ENCODE assay signal across 8 cellular contexts in the genomic region with DNA sequence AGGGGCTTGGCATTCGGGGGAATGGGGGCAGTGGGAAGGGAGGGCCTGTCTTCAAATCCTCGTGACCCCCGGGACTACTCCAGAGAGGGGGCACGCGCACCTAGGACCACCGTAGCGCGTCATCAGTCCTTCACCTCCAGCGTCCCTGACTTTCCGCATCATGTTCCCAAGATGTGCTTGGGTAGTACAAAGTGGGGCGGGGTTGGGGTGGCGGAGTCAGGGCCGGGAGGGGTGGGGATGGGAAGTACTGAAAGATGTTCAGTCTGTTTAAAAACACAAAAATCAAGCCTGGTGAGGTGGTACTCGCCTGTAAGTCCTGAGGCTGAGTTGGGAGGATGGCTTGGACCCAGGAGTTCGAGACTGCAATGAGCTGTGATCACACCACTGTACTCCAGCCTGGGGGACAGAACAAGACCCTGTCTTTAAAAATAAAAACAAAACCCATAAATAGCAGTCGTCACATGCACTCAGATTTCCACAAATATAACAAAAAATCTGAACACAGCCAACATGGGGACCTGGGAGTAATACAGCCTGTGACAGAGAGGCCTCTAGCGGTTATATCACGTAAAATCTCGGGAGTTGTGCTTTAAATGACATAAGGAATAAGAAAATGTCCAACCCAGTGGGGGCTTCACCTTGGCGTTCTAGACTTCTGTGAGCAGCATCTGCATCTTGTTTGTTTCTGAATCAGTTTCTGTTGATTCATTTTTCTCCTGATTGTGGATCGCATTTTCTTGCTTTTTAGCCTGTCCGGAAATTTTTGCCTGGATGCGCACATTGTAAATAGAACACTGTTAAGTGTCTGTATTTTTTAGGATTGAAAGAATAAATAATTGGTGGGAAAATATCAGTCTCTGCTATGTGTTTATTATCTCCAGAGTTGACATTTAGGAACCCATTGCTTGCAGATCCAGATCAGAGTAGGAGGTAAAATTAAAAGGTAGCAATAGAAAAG. TPM values are rescaled to one million over a fixed set of nuclear protein-coding genes. Genes with fewer than 3 reads are reported as not detected.
A peak's percentile ranks its signal among the peaks of the same experiment; 100 is the strongest.
DNase-seq lines count a peak whose midpoint lies in the region; ATAC-seq, FAIRE-seq and TF ChIP-seq lines count a peak whose summit lies in the region.
"Had no signal": no experiment of that assay in that cellular context is flagged by ENCODE, and none has a peak within 500 bp of the region (broad histone marks: within the 10 kb centered on the region; RNA-seq: fewer than 3 reads in every experiment).

No MANE protein-coding gene starts in this region.

- TF ChIP-seq EP300 in K562 (IDR thresholded peaks at IDR 0.05; ENCODE audit: low read length) (no peak), sigmoid colon (IDR thresholded peaks at IDR 0.05) (no peak)

- H3K9me2 ChIP-seq in Karpas-422 (replicated peaks; ENCODE audit: insufficient read depth, low read length): no peaks in the 10 kb centered on the region

- 16% methylated on average over 23 of the region's 23 CpGs for WGBS in K562 (ENCODE audit: insufficient coverage, low coverage, missing lambda C conversion rate)
- WGBS in sigmoid colon, 2 donors: 10 to 16% methylated on average over 23 of the region's 23 CpGs

- TF ChIP-seq CTCF in K562 (IDR thresholded peaks at IDR 0.05 in 2 of 3, conservative IDR thresholded peaks at IDR 0.05 in 1 of 3; ENCODE audit: insufficient read depth in 2 of 3, low read depth in 1 of 3, low read length in 3 of 3) (peak; percentile 79 to 87 (median 81)), sigmoid colon (IDR thresholded peaks at IDR 0.05) (peak; percentile 19 to 70 (median 56))

- H3K9ac ChIP-seq in Karpas-422 (ENCODE audit: low read length) (peak overlapping the region; percentile 78), K562 (ENCODE audit: insufficient read depth in 1 of 2, low read depth in 2 of 2, low read length in 2 of 2) (peak overlapping the region; percentile 30 to 89; a peak in 3 of 4 replicates)

- H3K27ac ChIP-seq in Karpas-422 (ENCODE audit: low read length) (no peak overlapping the region), K562 (ENCODE audit: extremely low read depth, low read depth, low read length) (no peak overlapping the region), sigmoid colon (peak overlapping the region; percentile 90 to 97 (median 94))

- in situ Hi-C loops in K562 (cut with MboI): no loop called here

- H3K4me1 ChIP-seq in Karpas-422 (ENCODE audit: low read length) (peaks cover 12% of the 10 kb centered on the region), K562 (replicated peaks in 1 of 2; ENCODE audit: control insufficient read depth in 2 of 2, insufficient read depth in 2 of 2, low read length in 2 of 2) (peaks cover 37 to 54% of the 10 kb centered on the region in 2 experiments), sigmoid colon (peaks cover 0 to 29% (median 19%) of the 10 kb centered on the region in 4 donors)

- no TSS peak for BruUV-seq in K562 (replicated peaks; lab: Mats Ljungman, UMichigan)

- TF ChIP-seq RAD21 in K562 (CRISPR knock-in tag; conservative IDR thresholded peaks at IDR 0.05 in 1 of 2, IDR thresholded peaks at IDR 0.05 in 1 of 2): peak; percentile 68 to 77

- H2AFZ ChIP-seq in Karpas-422 (ENCODE audit: low read length): peak overlapping the region; percentile 72; the same call in 1 of the 2 replicates
- H2AFZ ChIP-seq in K562 (ENCODE audit: low read depth, low read length): peak overlapping the region; percentile 93

- H3K4me3 ChIP-seq in Karpas-422 (ENCODE audit: low read length): peak overlapping the region; percentile 81
- peak overlapping the region; percentile 59 for H3K4me3 ChIP-seq in K562
- H3K4me3 ChIP-seq in iPS-11a (ENCODE audit: low read depth, low read length): peak overlapping the region; percentile 48
- peak overlapping the region; percentile 30 to 89 (median 72) for H3K4me3 ChIP-seq in sigmoid colon

- no peaks in the 10 kb centered on the region for H3K36me3 ChIP-seq in Karpas-422 (ENCODE audit: insufficient read depth, low read length)
- no peaks in the 10 kb centered on the region for H3K36me3 ChIP-seq in K562 (ENCODE audit: control insufficient read depth, insufficient read depth, low read length)
- no peaks in the 10 kb centered on the region for H3K36me3 ChIP-seq in sigmoid colon

- peak; percentile 45 for ATAC-seq in K562
- no peak for ATAC-seq in GM21381 (IDR thresholded peaks at IDR 0.05; ENCODE audit: unreplicated experiment)

- H3K27me3 ChIP-seq in Karpas-422 (ENCODE audit: low read length) (no peaks in the 10 kb centered on the region), K562 (ENCODE audit: control insufficient read depth in 2 of 2, insufficient read depth in 2 of 2, low read length in 2 of 2) (peaks cover 0 to 13% of the 10 kb centered on the region in 2 experiments; a peak in 3 of 5 replicates), sigmoid colon (no peaks in the 10 kb centered on the region)

- CTCF ChIA-PET in K562 (lab: Yijun Ruan, JAX; ENCODE audit: low intra/inter-chr PET ratio): interaction anchor here (1.1 to 2.3 kb wide), 3 partner anchors 24 to 141 kb away, joined by 3 to 8 read pairs (median 4); no protein-coding TSS in a partner anchor

- TF ChIP-seq POLR2A in K562 (conservative IDR thresholded peaks at IDR 0.05) (no peak), sigmoid colon (IDR thresholded peaks at IDR 0.05) (no peak)

- H3K79me2 ChIP-seq in Karpas-422 (ENCODE audit: low read length): no peaks in the 10 kb centered on the region; the same call in 1 of the 2 replicates
- no peaks in the 10 kb centered on the region for H3K79me2 ChIP-seq in K562 (ENCODE audit: control insufficient read depth, insufficient read depth, low read length)

- H3K9me3 ChIP-seq in Karpas-422 (ENCODE audit: low read length) (no peaks in the 10 kb centered on the region), K562 (replicated peaks; ENCODE audit: control insufficient read depth, insufficient read depth, low read depth, low read length) (no peaks in the 10 kb centered on the region), sigmoid colon (no peaks in the 10 kb centered on the region)

- H4K20me1 ChIP-seq in Karpas-422 (ENCODE audit: insufficient read depth, low read depth, low read length): no peaks in the 10 kb centered on the region; the same call in none of the 2 replicates
- 0 out of 2 replicates have a peak, but pooled peaks cover 3% of the 10 kb centered on the region for H4K20me1 ChIP-seq in K562 (replicated peaks; ENCODE audit: control insufficient read depth, insufficient read depth, low read length)

- H3K4me2 ChIP-seq in Karpas-422 (ENCODE audit: low read depth, low read length, poor library complexity, severe bottlenecking) (peak overlapping the region; percentile 90), K562 (ENCODE audit: insufficient read depth, low read length) (peak overlapping the region; percentile 92)

- H3K9me1 ChIP-seq in K562 (ENCODE audit: control insufficient read depth, insufficient read depth, low read length): peaks cover 3% of the 10 kb centered on the region

- intact Hi-C loops in K562 (cut with micrococcal nuclease): loop anchor here (2.0 to 10.0 kb wide), 2 partner anchors 24 to 300 kb away; a partner anchor contains a TSS
- intact Hi-C loops in sigmoid colon (cut with DNase I): loop anchor here (1.0 to 5.0 kb wide), 4 partner anchors 30 to 148 kb away; a partner anchor contains a TSS

- FAIRE-seq in K562 (lab: Jason Lieb, UNC): peak; percentile 87

- DNase-seq in GF-D8 (lab: John Stamatoyannopoulos, UW) (peak; percentile 47), Karpas-422 (peak; percentile 78), RPMI7951 (ENCODE audit: low read depth) (peak; percentile 74), K562 (ENCODE audit: extremely low read depth in 1 of 4, low spot score in 3 of 4) (peak; percentile 68 to 82 (median 71)), sigmoid colon (peak; percentile 85)

- POLR2A ChIA-PET in K562 (lab: Yijun Ruan, JAX): interaction anchor here (1.2 kb wide), 1 partner anchor 320 kb away, joined by 3 read pairs; no protein-coding TSS in a partner anchor

RNA-seq across cellular contexts. Expression of a gene that starts 0.7 kb away (rescaled TPM):
- 3.5 and 5.4 TPM in 2 replicates for total RNA-seq in Karpas-422 (2014; rRNA removed; shearing (Covaris generic); ENCODE audit: low replicate concordance)
- 67.0 and 67.4 TPM in 2 replicates for total RNA-seq in RPMI7951 (2014; rRNA removed; shearing (Covaris generic))
- 3.8 and 4.9 TPM in 2 replicates for total RNA-seq in K562 (2011; cell fraction: chromatin; rRNA removed; ENCODE audit: low replicate concordance)
- 3.8 TPM in 2 replicates for total RNA-seq in K562 (2011; cell fraction: nucleolus; rRNA removed)
- 3.6 and 5.7 TPM in 2 replicates for total RNA-seq in K562 (2011; cell fraction: nucleoplasm; rRNA removed)
- 2.2 and 4.6 TPM in 2 replicates for total RNA-seq in K562 (2014; rRNA removed)
- 2.7 and 3.5 TPM in 2 replicates for total RNA-seq in K562 (2014; rRNA removed; fragmentation: Illumina TruSeq; extraction: Trizol)
- total RNA-seq in K562 (2015; rRNA removed; fragmentation: Illumina TruSeq; extraction: Trizol): 2.4 and 2.6 TPM in 2 replicates
- total RNA-seq in K562 (2021): 2.9 and 3.6 TPM in 2 replicates
- 2.6 and 8.2 TPM in 2 replicates for polyA plus RNA-seq in K562 (2011; rRNA removed)
- 3.2 and 7.3 TPM in 2 replicates for polyA plus RNA-seq in K562 (2011; cell fraction: cytosol; rRNA removed)
- polyA plus RNA-seq in K562 (2011; cell fraction: nucleus; rRNA removed): 1.8 and 5.8 TPM in 2 replicates
- polyA plus RNA-seq in K562 (2012): 2.6 and 2.7 TPM in 2 replicates
- 1.8 and 3.4 TPM in 2 replicates for polyA plus RNA-seq in K562 (2014; fragmentation: Illumina TruSeq; extraction: Trizol)
- polyA plus RNA-seq in K562 (2014; fragmentation: Nextera tagmentation; extraction: Ambion mirVana): under 1 TPM; 0.51 to 0.94 TPM
- 2.0 and 2.1 TPM in 2 replicates for polyA plus RNA-seq in K562 (2014; rRNA removed)
- polyA minus RNA-seq in K562 (2011; rRNA and poly(A)+ RNA removed): 3.6 and 13.1 TPM in 2 replicates
- polyA minus RNA-seq in K562 (2011; cell fraction: cytosol; rRNA and poly(A)+ RNA removed): 3.4 and 9.2 TPM in 2 replicates
- polyA minus RNA-seq in K562 (2011; cell fraction: nucleus; rRNA and poly(A)+ RNA removed): 2.2 and 5.2 TPM in 2 replicates
- 10 to 100 TPM; 17.2 to 71.7 (median 21.5) TPM for total RNA-seq in sigmoid colon
- polyA plus RNA-seq in sigmoid colon: 10 to 100 TPM in 1 of 3 donors, 1 to 10 TPM in 2; 2.4 to 11.7 (median 3.5) TPM

RNA-seq across cellular contexts. Expression of a gene that starts 33.1 kb away (rescaled TPM):
- total RNA-seq in Karpas-422 (2014; rRNA removed; shearing (Covaris generic); ENCODE audit: low replicate concordance): not detected in 2 replicates
- 1.6 and 2.0 TPM in 2 replicates for total RNA-seq in RPMI7951 (2014; rRNA removed; shearing (Covaris generic))
- total RNA-seq in K562 (2011; cell fraction: chromatin; rRNA removed; ENCODE audit: low replicate concordance): not detected in 2 replicates
- total RNA-seq in K562 (2011; cell fraction: nucleolus; rRNA removed): not detected in 2 replicates
- total RNA-seq in K562 (2011; cell fraction: nucleoplasm; rRNA removed): not detected in 2 replicates
- not detected in 2 replicates for total RNA-seq in K562 (2014; rRNA removed)
- not detected in 2 replicates for total RNA-seq in K562 (2014; rRNA removed; fragmentation: Illumina TruSeq; extraction: Trizol)
- total RNA-seq in K562 (2015; rRNA removed; fragmentation: Illumina TruSeq; extraction: Trizol): not detected in 2 replicates
- total RNA-seq in K562 (2021): not detected in 2 replicates
- polyA plus RNA-seq in K562 (2011; rRNA removed): not detected in 2 replicates
- polyA plus RNA-seq in K562 (2011; cell fraction: cytosol; rRNA removed): 0.01 and 0.18 TPM in 2 replicates
- 0.24 TPM in 1 of 2 replicates, not detected in the other for polyA plus RNA-seq in K562 (2011; cell fraction: nucleus; rRNA removed)
- not detected in 2 replicates for polyA plus RNA-seq in K562 (2012)
- not detected in 2 replicates for polyA plus RNA-seq in K562 (2014; fragmentation: Illumina TruSeq; extraction: Trizol)
- polyA plus RNA-seq in K562 (2014; fragmentation: Nextera tagmentation; extraction: Ambion mirVana): not detected
- not detected in 2 replicates for polyA plus RNA-seq in K562 (2014; rRNA removed)
- not detected in 2 replicates for polyA minus RNA-seq in K562 (2011; rRNA and poly(A)+ RNA removed)
- not detected in 2 replicates for polyA minus RNA-seq in K562 (2011; cell fraction: cytosol; rRNA and poly(A)+ RNA removed)
- polyA minus RNA-seq in K562 (2011; cell fraction: nucleus; rRNA and poly(A)+ RNA removed): 0.11 and 0.13 TPM in 2 replicates
- total RNA-seq in sigmoid colon: under 1 TPM in 1 of 4 donors, not detected in 3; 0.33 TPM
- polyA plus RNA-seq in sigmoid colon: under 1 TPM in 1 of 3 donors, not detected in 2; 0.15 TPM
- total RNA-seq: mononuclear cell had no signal

RNA-seq across cellular contexts. Expression of a gene that starts 58.1 kb away (rescaled TPM):
- total RNA-seq in Karpas-422 (2014; rRNA removed; shearing (Covaris generic); ENCODE audit: low replicate concordance): not detected in 2 replicates
- 9.9 and 13.4 TPM in 2 replicates for total RNA-seq in RPMI7951 (2014; rRNA removed; shearing (Covaris generic))
- total RNA-seq in K562 (2011; cell fraction: chromatin; rRNA removed; ENCODE audit: low replicate concordance): not detected in 2 replicates
- not detected in 2 replicates for total RNA-seq in K562 (2011; cell fraction: nucleolus; rRNA removed)
- 0.61 TPM in 1 of 2 replicates, not detected in the other for total RNA-seq in K562 (2011; cell fraction: nucleoplasm; rRNA removed)
- total RNA-seq in K562 (2014; rRNA removed) (not detected in 2 replicates), K562 (2014; rRNA removed; fragmentation: Illumina TruSeq; extraction: Trizol) (not detected in 2 replicates), K562 (2015; rRNA removed; fragmentation: Illumina TruSeq; extraction: Trizol) (not detected in 2 replicates), K562 (2021) (not detected in 2 replicates), sigmoid colon (not detected)
- polyA plus RNA-seq in K562 (2011; rRNA removed) (0.11 TPM in 1 of 2 replicates, not detected in the other), K562 (2014; fragmentation: Illumina TruSeq; extraction: Trizol) (not detected in 2 replicates), K562 (2014; fragmentation: Nextera tagmentation; extraction: Ambion mirVana) (not detected), K562 (2014; rRNA removed) (not detected in 2 replicates), sigmoid colon (under 1 TPM in 1 of 3 donors, not detected in 2; 0.23 TPM)
- polyA plus RNA-seq in K562 (2011; cell fraction: cytosol; rRNA removed): 0.13 TPM in 1 of 2 replicates, not detected in the other
- polyA plus RNA-seq in K562 (2011; cell fraction: nucleus; rRNA removed): 0.16 TPM in 1 of 2 replicates, not detected in the other
- polyA plus RNA-seq in K562 (2012): 0.07 TPM in 1 of 2 replicates, not detected in the other
- not detected in 2 replicates for polyA minus RNA-seq in K562 (2011; rRNA and poly(A)+ RNA removed)
- polyA minus RNA-seq in K562 (2011; cell fraction: cytosol; rRNA and poly(A)+ RNA removed): not detected in 2 replicates
- not detected in 2 replicates for polyA minus RNA-seq in K562 (2011; cell fraction: nucleus; rRNA and poly(A)+ RNA removed)
- total RNA-seq: mononuclear cell had no signal

Comparison
In these comparisons a context has a peak if more than half of its experiments do, and no peak if none do; other contexts are left out.
1. H3K27ac ChIP-seq: peak in sigmoid colon (4 of 4); none in Karpas-422 (single experiment) and K562 (single experiment).
2. Peak in every context shown above with its lines, with median percentiles within 50 percentile points of each other: DNase-seq and H3K4me3 ChIP-seq.